In the genomic region with DNA sequence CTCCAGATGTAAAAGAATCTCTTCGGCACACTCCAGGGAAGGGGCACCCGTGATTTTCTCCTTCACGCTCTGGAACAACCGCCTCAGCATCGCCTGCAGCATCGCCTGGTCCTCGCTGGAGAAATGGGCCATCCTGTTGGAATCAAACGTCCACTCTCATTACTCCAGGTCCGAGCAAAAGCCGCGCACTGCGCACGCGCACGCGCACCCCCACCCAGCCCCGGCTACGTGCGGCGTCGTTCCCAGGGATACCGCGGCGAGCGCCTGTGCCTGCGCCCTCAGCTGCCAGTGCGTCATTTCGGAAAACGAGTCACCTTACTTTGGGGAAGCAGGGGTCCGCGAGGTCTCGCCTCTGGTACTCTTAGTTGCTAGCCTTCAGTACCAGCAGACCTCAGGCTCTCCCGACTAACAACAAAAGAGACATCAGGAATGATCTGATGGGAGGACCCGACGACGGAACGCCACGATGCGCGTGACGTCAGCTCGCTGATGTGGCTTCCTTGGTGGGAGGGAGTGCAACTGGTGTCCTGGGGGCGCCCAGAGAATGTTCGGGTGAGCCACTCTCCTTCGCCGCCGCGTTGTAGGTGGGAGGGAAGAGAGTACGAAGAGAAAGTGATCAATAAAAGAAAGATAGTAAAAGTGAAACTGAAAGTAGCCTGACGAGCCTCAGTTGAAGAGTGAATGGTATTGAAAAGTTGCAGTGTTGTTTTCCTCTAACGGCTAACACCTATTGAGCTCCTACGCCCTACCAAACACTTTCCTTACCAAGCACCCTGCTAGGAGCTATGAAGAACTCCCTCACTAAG, we compare ENCODE assay signal across 8 cellular contexts. TPM values are rescaled to one million over a fixed set of nuclear protein-coding genes. Genes with fewer than 3 reads are reported as not detected.
DNase-seq lines count a peak whose midpoint lies in the region; ATAC-seq and TF ChIP-seq lines count a peak whose summit lies in the region.

A gene with protein sequence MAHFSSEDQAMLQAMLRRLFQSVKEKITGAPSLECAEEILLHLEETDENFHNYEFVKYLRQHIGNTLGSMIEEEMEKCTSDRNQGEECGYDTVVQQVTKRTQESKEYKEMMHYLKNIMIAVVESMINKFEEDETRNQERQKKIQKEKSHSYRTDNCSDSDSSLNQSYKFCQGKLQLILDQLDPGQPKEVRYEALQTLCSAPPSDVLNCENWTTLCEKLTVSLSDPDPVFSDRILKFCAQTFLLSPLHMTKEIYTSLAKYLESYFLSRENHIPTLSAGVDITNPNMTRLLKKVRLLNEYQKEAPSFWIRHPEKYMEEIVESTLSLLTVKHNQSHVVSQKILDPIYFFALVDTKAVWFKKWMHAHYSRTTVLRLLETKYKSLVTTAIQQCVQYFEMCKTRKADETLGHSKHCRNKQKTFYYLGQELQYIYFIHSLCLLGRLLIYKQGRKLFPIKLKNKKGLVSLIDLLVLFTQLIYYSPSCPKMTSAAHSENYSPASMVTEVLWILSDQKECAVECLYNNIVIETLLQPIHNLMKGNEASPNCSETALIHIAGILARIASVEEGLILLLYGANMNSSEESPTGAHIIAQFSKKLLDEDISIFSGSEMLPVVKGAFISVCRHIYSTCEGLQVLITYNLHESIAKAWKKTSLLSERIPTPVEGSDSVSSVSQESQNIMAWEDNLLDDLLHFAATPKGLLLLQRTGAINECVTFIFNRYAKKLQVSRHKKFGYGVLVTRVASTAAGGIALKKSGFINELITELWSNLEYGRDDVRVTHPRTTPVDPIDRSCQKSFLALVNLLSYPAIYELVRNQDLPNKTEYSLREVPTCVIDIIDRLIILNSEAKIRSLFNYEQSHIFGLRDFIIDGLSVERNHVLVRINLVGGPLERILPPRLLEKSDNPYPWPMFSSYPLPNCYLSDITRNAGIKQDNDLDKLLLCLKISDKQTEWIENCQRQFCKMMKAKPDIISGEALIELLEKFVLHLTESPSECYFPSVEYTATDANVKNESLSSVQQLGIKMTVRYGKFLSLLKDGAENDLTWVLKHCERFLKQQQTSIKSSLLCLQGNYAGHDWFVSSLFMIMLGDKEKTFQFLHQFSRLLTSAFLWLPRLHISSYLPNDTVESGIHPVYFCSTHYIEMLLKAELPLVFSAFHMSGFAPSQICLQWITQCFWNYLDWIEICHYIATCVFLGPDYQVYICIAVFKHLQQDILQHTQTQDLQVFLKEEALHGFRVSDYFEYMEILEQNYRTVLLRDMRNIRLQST (minus strand): TSS at position 182 of the 806 bp plus-strand sequence. CDS start 50 bp downstream, at position 132.

- H3K9me3 ChIP-seq in T-helper 17 cell (ENCODE audit: control insufficient read depth, low read length, poor library complexity, severe bottlenecking) (no peaks in the 10 kb centered on the region), right atrium auricular region (no peaks in the 10 kb centered on the region), prostate gland (no peaks in the 10 kb centered on the region)

- TF ChIP-seq CTCF in right atrium auricular region (IDR thresholded peaks at IDR 0.05), result no peak
- TF ChIP-seq CTCF in prostate gland (IDR thresholded peaks at IDR 0.05), result peak in 2 of 4 experiments; percentile 26 to 33

- no peaks in the 10 kb centered on the region for H3K36me3 Mint-ChIP-seq in T-helper 17 cell (ENCODE audit: low read depth)

- peaks cover 2% of the 10 kb centered on the region for H3K27me3 Mint-ChIP-seq in T-helper 17 cell

- peak; percentile 15 for DNase-seq in NCI-H1694 treated with DMSO at 0.1 percent for 48 hours (lab: John Stamatoyannopoulos, UW)
- DNase-seq in T-helper 17 cell, result peak; percentile 70 to 75 (median 71)
- peak; percentile 94 for DNase-seq in right atrium auricular region (ENCODE audit: low spot score)
- DNase-seq in prostate gland (ENCODE audit: low spot score), result peak; percentile 85

- ATAC-seq in GM18499 (IDR thresholded peaks at IDR 0.05; ENCODE audit: insufficient read depth, unreplicated experiment) (peak; percentile 76), HG02938 (IDR thresholded peaks at IDR 0.05; ENCODE audit: unreplicated experiment) (peak; percentile 93), T-helper 17 cell (peak; percentile 90)

- H3K27me3 ChIP-seq in right atrium auricular region (no peaks in the 10 kb centered on the region), prostate gland (replicated peaks; ENCODE audit: insufficient read depth) (no peaks in the 10 kb centered on the region)

- H3K4me1 ChIP-seq in right atrium auricular region (peaks cover 0 to 10% of the 10 kb centered on the region in 2 donors), prostate gland (replicated peaks) (no peaks in the 10 kb centered on the region), urinary bladder (ENCODE audit: insufficient read depth) (no peaks in the 10 kb centered on the region)

- H3K4me1 Mint-ChIP-seq in T-helper 17 cell, result peaks cover 18% of the 10 kb centered on the region

- 1% methylated on average over 52 of the region's 52 CpGs for WGBS in prostate gland
- under 1% methylated on average over 52 of the region's 52 CpGs for WGBS in urinary bladder

- peak within 1 kb of the TSS; percentile 98 for H3K27ac Mint-ChIP-seq in T-helper 17 cell

- no peaks in the 10 kb centered on the region for H3K36me3 ChIP-seq in right atrium auricular region
- no peaks in the 10 kb centered on the region for H3K36me3 ChIP-seq in prostate gland
- H3K36me3 ChIP-seq in urinary bladder (ENCODE audit: insufficient read depth), result no peaks in the 10 kb centered on the region

- peak within 1 kb of the TSS; percentile 93 for H3K27ac ChIP-seq in angular gyrus (ENCODE audit: low read depth, low read length)
- H3K27ac ChIP-seq in right atrium auricular region, result peak within 1 kb of the TSS; percentile 87 to 98
- peak within 1 kb of the TSS; percentile 98 to 99 for H3K27ac ChIP-seq in prostate gland
- H3K27ac ChIP-seq in urinary bladder (ENCODE audit: low read depth), result peak within 1 kb of the TSS; percentile 89

- H3K4me3 Mint-ChIP-seq in T-helper 17 cell, result peak within 1 kb of the TSS; percentile 93

- TF ChIP-seq POLR2A in prostate gland (IDR thresholded peaks at IDR 0.05), result peak; percentile 43

- H3K4me3 ChIP-seq in right atrium auricular region (peak within 1 kb of the TSS; percentile 60 to 73), prostate gland (peak within 1 kb of the TSS; percentile 63 to 65), urinary bladder (ENCODE audit: low read depth, low read length) (peak within 1 kb of the TSS; percentile 58)

- intact Hi-C loops in prostate gland (cut with DNase I), result loop anchor here (10.0 kb wide), 1 partner anchor 850 kb away; no protein-coding TSS in a partner anchor

RNA-seq across cellular contexts. Expression of the gene that starts here (rescaled TPM):
- total RNA-seq in T-helper 17 cell (1 to 10 TPM; 8.6 to 9.4 TPM), right atrium auricular region (1 to 10 TPM; 4.3 to 5.5 TPM), prostate gland (10 to 100 TPM; 10.7 to 11.1 TPM), urinary bladder (62.8 TPM)
- polyA plus RNA-seq in urinary bladder, result 1.4 TPM

Comparison
In these comparisons a context has a peak if more than half of its experiments do, and no peak if none do; other contexts are left out.
1. Peak in every context shown above with its lines: DNase-seq, ATAC-seq, H3K4me3 ChIP-seq and H3K27ac ChIP-seq.
2. DNase-seq: peak in every context shown above with its lines; median percentile 94 in right atrium auricular region; 85 in prostate gland; 71 in T-helper 17 cell; 15 in NCI-H1694 treated with DMSO at 0.1 percent for 48 hours.